ENCODE assay signal across 32 cellular contexts in genomic region chr21:26916799-26917198, GRCh38. TPM values are rescaled to one million over a fixed set of nuclear protein-coding genes. Genes with fewer than 3 reads are reported as not detected.
"Had no signal": no experiment of that assay in that cellular context is flagged by ENCODE, and none has a peak within 500 bp of the region (broad histone marks: within the 10 kb centered on the region; RNA-seq: fewer than 3 reads in every experiment).

No MANE protein-coding gene starts in this region.

- H3K9me3 Mint-ChIP-seq: activated CD4-positive, alpha-beta T cell treated with anti-CD3 and anti-CD28 coated beads, Interleukin-2, amount 10 ng/mL, durations not matched to agents 7 days and 5 days; activated naive CD8-positive, alpha-beta T cell treated with anti-CD3 and anti-CD28 coated beads, Interleukin-2, amount 10 ng/mL, durations not matched to agents 7 days and 5 days; activated T-cell treated with anti-CD3 and anti-CD28 coated beads, Interleukin-2, amount 50 U/mL, for 24 hours; T-helper 1 cell treated with Interleukin-12 subunit alpha and Interleukin-12 subunit beta and Interleukin-4 antibody, amounts not matched to agents 30 μg/mL and 1 μg/mL, for 36 hours; T-helper 2 cell treated with Interferon-gamma antibody and Interleukin-4, amounts not matched to agents 5 μg/mL and 100 μg/mL, for 36 hours had no signal

- H3K36me3 Mint-ChIP-seq: activated naive CD4-positive, alpha-beta T cell treated with anti-CD3 and anti-CD28 coated beads, Interleukin-2, amount 50 U/mL, for 24 hours; activated naive CD8-positive, alpha-beta T cell treated with anti-CD3 and anti-CD28 coated beads, Interleukin-2, amount 10 ng/mL, durations not matched to agents 7 days and 5 days had no signal

- ATAC-seq: activated CD4-positive, alpha-beta T cell treated with anti-CD3 and anti-CD28 coated beads for 36 hours; activated CD4-positive, CD25-positive, alpha-beta regulatory T cell treated with anti-CD3 and anti-CD28 coated beads, Interleukin-2, amount 50 U/mL, for 24 hours; activated CD8-positive, alpha-beta T cell treated with anti-CD3 and anti-CD28 coated beads, Interleukin-2, amount 10 ng/mL, durations not matched to agents 7 days and 5 days; PC-3 had no signal

- H3K4me3 Mint-ChIP-seq: activated CD4-positive, alpha-beta T cell treated with anti-CD3 and anti-CD28 coated beads for 36 hours; activated CD4-positive, alpha-beta T cell treated with anti-CD3 and anti-CD28 coated beads, Interleukin-2, amount 10 ng/mL, durations not matched to agents 7 days and 5 days; activated CD8-positive, alpha-beta T cell treated with anti-CD3 and anti-CD28 coated beads, Interleukin-2, amount 10 ng/mL, durations not matched to agents 7 days and 5 days; activated naive CD4-positive, alpha-beta T cell treated with anti-CD3 and anti-CD28 coated beads, Interleukin-2, amount 50 U/mL, for 24 hours; activated naive CD8-positive, alpha-beta T cell treated with anti-CD3 and anti-CD28 coated beads, Interleukin-2, amount 10 ng/mL, durations not matched to agents 7 days and 5 days; activated T-cell treated with anti-CD3 and anti-CD28 coated beads, Interleukin-2, amount 50 U/mL, for 24 hours; central memory CD8-positive, alpha-beta T cell; T-helper 1 cell treated with Interleukin-12 subunit alpha and Interleukin-12 subunit beta and Interleukin-4 antibody, amounts not matched to agents 30 μg/mL and 1 μg/mL, for 36 hours; T-helper 2 cell treated with Interferon-gamma antibody and Interleukin-4, amounts not matched to agents 5 μg/mL and 100 μg/mL, for 36 hours had no signal

- H3K27ac Mint-ChIP-seq: activated CD4-positive, alpha-beta T cell treated with anti-CD3 and anti-CD28 coated beads for 36 hours; activated CD4-positive, alpha-beta T cell treated with anti-CD3 and anti-CD28 coated beads, Interleukin-2, amount 10 ng/mL, durations not matched to agents 7 days and 5 days; activated CD8-positive, alpha-beta T cell treated with anti-CD3 and anti-CD28 coated beads, Interleukin-2, amount 10 ng/mL, durations not matched to agents 7 days and 5 days; activated naive CD4-positive, alpha-beta T cell treated with anti-CD3 and anti-CD28 coated beads, Interleukin-2, amount 50 U/mL, for 24 hours; activated naive CD8-positive, alpha-beta T cell treated with anti-CD3 and anti-CD28 coated beads, Interleukin-2, amount 10 ng/mL, durations not matched to agents 7 days and 5 days; activated T-cell treated with anti-CD3 and anti-CD28 coated beads, Interleukin-2, amount 50 U/mL, for 24 hours; activated T-helper 2 cell treated with anti-CD3 and anti-CD28 coated beads, Interferon-gamma antibody, Interleukin-2, Interleukin-4, amounts not matched to agents 10 μg/mL and 5 μg/mL and 100 μg/mL, durations not matched to agents 14 hours and 24 hours and 36 hours; T-helper 1 cell treated with Interleukin-12 subunit alpha and Interleukin-12 subunit beta and Interleukin-4 antibody, amounts not matched to agents 30 μg/mL and 1 μg/mL, for 36 hours; T-helper 2 cell treated with Interferon-gamma antibody and Interleukin-4, amounts not matched to agents 5 μg/mL and 100 μg/mL, for 36 hours had no signal

- H3K4me2 ChIP-seq: SK-N-SH had no signal

- H3K9me3 ChIP-seq: ascending aorta, Peyer's patch, SJSA1, SK-N-SH had no signal

- H3K4me3 ChIP-seq: ascending aorta, cardiac muscle cell, Peyer's patch, SJSA1 had no signal

- H3K4me1 ChIP-seq: ascending aorta, Peyer's patch had no signal

- H3K27me3 ChIP-seq: ascending aorta, cardiac muscle cell, Peyer's patch, SJSA1 had no signal

- H3K9me2 ChIP-seq: SK-N-SH had no signal

- H3K4me1 Mint-ChIP-seq: activated CD4-positive, alpha-beta T cell treated with anti-CD3 and anti-CD28 coated beads for 36 hours; activated CD4-positive, alpha-beta T cell treated with anti-CD3 and anti-CD28 coated beads, Interleukin-2, amount 10 ng/mL, durations not matched to agents 7 days and 5 days; activated naive CD4-positive, alpha-beta T cell treated with anti-CD3 and anti-CD28 coated beads, Interleukin-2, amount 50 U/mL, for 24 hours; activated naive CD8-positive, alpha-beta T cell treated with anti-CD3 and anti-CD28 coated beads, Interleukin-2, amount 10 ng/mL, durations not matched to agents 7 days and 5 days; central memory CD8-positive, alpha-beta T cell had no signal

- H3K27ac ChIP-seq: ascending aorta, cardiac muscle cell, Peyer's patch, SJSA1 had no signal

- DNase-seq: activated CD4-positive, alpha-beta T cell treated with anti-CD3 and anti-CD28 coated beads for 36 hours; activated CD4-positive, alpha-beta T cell treated with anti-CD3 and anti-CD28 coated beads, Interleukin-2, amount 10 ng/mL, durations not matched to agents 7 days and 5 days; activated CD4-positive, alpha-beta T cell treated with anti-CD3 and anti-CD28 coated beads, Interleukin-2, amount 50 U/mL, for 48 hours; activated CD8-positive, alpha-beta T cell treated with anti-CD3 and anti-CD28 coated beads, Interleukin-2, amount 10 ng/mL, durations not matched to agents 7 days and 5 days; activated gamma-delta T cell; activated naive CD4-positive, alpha-beta T cell treated with Interleukin-2 at 50 U/mL for 16 hours; activated naive CD8-positive, alpha-beta T cell treated with anti-CD3 and anti-CD28 coated beads, Interleukin-2, amount 10 ng/mL, durations not matched to agents 7 days and 5 days; activated T-cell treated with anti-CD3 and anti-CD28 coated beads, Interleukin-2, amount 50 U/mL, for 24 hours; amygdala; NCI-H1436 treated with DMSO at 0.1 percent for 48 hours; NCI-H1694 treated with DMSO at 0.1 percent for 48 hours; NCI-H2029; NCI-H345; NCI-H510A; NCI-H526; NCI-H748 treated with DMSO at 0.1 percent for 48 hours; NK-92 treated with Interleukin-12 subunit alpha and Interleukin-12 subunit beta, amount 100 ng/mL, for 24 hours; PC-3; Peyer's patch; RPMI8226; SHP77 treated with DMSO at 0.1 percent for 48 hours; SK-N-SH had no signal

- H3K27me3 Mint-ChIP-seq: activated CD4-positive, alpha-beta T cell treated with anti-CD3 and anti-CD28 coated beads, Interleukin-2, amount 10 ng/mL, durations not matched to agents 7 days and 5 days; activated naive CD8-positive, alpha-beta T cell treated with anti-CD3 and anti-CD28 coated beads, Interleukin-2, amount 10 ng/mL, durations not matched to agents 7 days and 5 days; central memory CD8-positive, alpha-beta T cell had no signal

- H3K36me3 ChIP-seq: ascending aorta, cardiac muscle cell, Peyer's patch, SJSA1 had no signal

- H3K9ac ChIP-seq: SK-N-SH had no signal

RNA-seq across cellular contexts. Expression of gene ADAMTS5, which starts 50.1 kb away (rescaled TPM):
- total RNA-seq: activated CD4-positive, alpha-beta T cell treated with anti-CD3 and anti-CD28 coated beads for 36 hours; activated CD4-positive, alpha-beta T cell treated with anti-CD3 and anti-CD28 coated beads, Interleukin-2, amount 10 ng/mL, durations not matched to agents 7 days and 5 days; activated CD8-positive, alpha-beta T cell treated with anti-CD3 and anti-CD28 coated beads, Interleukin-2, amount 10 ng/mL, durations not matched to agents 7 days and 5 days; activated naive CD8-positive, alpha-beta T cell treated with anti-CD3 and anti-CD28 coated beads, Interleukin-2, amount 10 ng/mL, durations not matched to agents 7 days and 5 days; activated T-helper 2 cell treated with anti-CD3 and anti-CD28 coated beads, Interferon-gamma antibody, Interleukin-2, Interleukin-4, amounts not matched to agents 10 μg/mL and 5 μg/mL and 100 μg/mL, durations not matched to agents 14 hours and 24 hours and 36 hours; MCF 10A; PC-3 had no signal
- polyA plus RNA-seq: cardiac muscle cell had no signal
